1 cellular context compared by ENCODE assay signal in the genomic region with DNA sequence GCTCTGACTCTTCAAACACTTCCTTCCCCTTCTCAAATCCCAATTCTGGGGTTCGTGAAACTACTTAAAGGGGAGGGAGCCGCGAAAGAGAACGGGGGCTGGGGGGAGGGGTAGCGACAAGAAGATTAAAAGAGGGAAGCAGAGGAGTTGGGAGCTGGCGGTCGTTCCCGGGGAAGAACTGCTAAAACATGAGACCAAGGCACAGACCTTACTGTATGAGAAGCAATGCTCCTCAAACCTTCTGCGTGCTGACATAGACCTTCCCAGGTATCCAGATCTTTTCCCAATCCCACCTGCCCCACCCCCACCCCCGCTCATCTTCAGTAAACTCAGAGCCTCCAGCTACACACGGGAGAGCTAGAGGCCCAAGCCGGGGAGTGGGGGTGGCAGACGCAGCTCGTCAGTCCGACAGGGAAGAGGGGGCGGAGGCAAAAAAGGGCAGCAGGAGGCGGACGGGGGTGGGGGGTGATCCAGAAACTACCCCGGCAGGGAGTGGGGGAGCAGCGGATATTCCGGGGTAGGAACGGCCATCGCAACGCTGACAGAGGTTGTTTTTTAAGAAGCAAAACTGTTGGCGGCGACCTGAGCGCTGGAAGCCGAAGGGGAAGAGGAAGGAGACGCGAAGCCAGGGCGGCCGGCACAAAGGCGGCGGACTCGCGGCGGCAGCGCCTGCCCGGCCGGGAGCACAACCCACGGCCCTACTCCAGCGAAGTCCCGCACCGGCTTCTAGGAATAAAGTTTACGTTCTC.
A peak's percentile ranks its signal among the peaks of the same experiment; 100 is the strongest.
TF ChIP-seq lines count a peak whose summit lies in the region.

No MANE protein-coding gene starts in this region.

TF ChIP-seq in K562, 482 proteins besides CTCF, POLR2A, EP300 and RAD21 (continued from another document):
- TF ChIP-seq, protein P1, sequence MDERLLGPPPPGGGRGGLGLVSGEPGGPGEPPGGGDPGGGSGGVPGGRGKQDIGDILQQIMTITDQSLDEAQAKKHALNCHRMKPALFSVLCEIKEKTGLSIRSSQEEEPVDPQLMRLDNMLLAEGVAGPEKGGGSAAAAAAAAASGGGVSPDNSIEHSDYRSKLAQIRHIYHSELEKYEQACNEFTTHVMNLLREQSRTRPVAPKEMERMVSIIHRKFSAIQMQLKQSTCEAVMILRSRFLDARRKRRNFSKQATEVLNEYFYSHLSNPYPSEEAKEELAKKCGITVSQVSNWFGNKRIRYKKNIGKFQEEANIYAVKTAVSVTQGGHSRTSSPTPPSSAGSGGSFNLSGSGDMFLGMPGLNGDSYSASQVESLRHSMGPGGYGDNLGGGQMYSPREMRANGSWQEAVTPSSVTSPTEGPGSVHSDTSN (CRISPR knock-in tag; IDR thresholded peaks at IDR 0.05; ENCODE audit: low read depth), result no peak
- TF ChIP-seq, protein P1 (tag; conservative IDR thresholded peaks at IDR 0.05; ENCODE audit: low read depth), result peak; percentile 61
- TF ChIP-seq SRF (CRISPR knock-in tag; IDR thresholded peaks at IDR 0.05), result peak in 1 of 2 experiments; percentile 40; a peak in 1 of 4 replicates
- TF ChIP-seq ZNF316 (IDR thresholded peaks at IDR 0.05), result peak; percentile 16; the same call in 1 of the 2 replicates
- TF ChIP-seq, protein P2, sequence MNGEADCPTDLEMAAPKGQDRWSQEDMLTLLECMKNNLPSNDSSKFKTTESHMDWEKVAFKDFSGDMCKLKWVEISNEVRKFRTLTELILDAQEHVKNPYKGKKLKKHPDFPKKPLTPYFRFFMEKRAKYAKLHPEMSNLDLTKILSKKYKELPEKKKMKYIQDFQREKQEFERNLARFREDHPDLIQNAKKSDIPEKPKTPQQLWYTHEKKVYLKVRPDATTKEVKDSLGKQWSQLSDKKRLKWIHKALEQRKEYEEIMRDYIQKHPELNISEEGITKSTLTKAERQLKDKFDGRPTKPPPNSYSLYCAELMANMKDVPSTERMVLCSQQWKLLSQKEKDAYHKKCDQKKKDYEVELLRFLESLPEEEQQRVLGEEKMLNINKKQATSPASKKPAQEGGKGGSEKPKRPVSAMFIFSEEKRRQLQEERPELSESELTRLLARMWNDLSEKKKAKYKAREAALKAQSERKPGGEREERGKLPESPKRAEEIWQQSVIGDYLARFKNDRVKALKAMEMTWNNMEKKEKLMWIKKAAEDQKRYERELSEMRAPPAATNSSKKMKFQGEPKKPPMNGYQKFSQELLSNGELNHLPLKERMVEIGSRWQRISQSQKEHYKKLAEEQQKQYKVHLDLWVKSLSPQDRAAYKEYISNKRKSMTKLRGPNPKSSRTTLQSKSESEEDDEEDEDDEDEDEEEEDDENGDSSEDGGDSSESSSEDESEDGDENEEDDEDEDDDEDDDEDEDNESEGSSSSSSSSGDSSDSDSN (IDR thresholded peaks at IDR 0.05; ENCODE audit: borderline replicate concordance in 1 of 2, low read depth in 2 of 2, low read length in 2 of 2), result peak; percentile 94 to 97
- peak; percentile 82 for TF ChIP-seq SUPT5H (IDR thresholded peaks at IDR 0.05)
- TF ChIP-seq ZNF384 (IDR thresholded peaks at IDR 0.05; ENCODE audit: low read depth, low read length), result 0 out of 2 replicates have a peak, but pooled peaks have one; percentile 17
- peak; percentile 22 for TF ChIP-seq MEIS2 (IDR thresholded peaks at IDR 0.05; ENCODE audit: partially characterized antibody)
- TF ChIP-seq MYNN (IDR thresholded peaks at IDR 0.05), result peak; percentile 57; the same call in 1 of the 2 replicates
- no peak for TF ChIP-seq MYNN (CRISPR knock-in tag; IDR thresholded peaks at IDR 0.05)
- TF ChIP-seq RBBP5 (IDR thresholded peaks at IDR 0.05; ENCODE audit: borderline replicate concordance, insufficient read depth, low read length, poor library complexity, severe bottlenecking), result peak; percentile 75
- TF ChIP-seq SMARCE1 (IDR thresholded peaks at IDR 0.05), result peak; percentile 17; the same call in 1 of the 2 replicates
- TF ChIP-seq, protein P3, sequence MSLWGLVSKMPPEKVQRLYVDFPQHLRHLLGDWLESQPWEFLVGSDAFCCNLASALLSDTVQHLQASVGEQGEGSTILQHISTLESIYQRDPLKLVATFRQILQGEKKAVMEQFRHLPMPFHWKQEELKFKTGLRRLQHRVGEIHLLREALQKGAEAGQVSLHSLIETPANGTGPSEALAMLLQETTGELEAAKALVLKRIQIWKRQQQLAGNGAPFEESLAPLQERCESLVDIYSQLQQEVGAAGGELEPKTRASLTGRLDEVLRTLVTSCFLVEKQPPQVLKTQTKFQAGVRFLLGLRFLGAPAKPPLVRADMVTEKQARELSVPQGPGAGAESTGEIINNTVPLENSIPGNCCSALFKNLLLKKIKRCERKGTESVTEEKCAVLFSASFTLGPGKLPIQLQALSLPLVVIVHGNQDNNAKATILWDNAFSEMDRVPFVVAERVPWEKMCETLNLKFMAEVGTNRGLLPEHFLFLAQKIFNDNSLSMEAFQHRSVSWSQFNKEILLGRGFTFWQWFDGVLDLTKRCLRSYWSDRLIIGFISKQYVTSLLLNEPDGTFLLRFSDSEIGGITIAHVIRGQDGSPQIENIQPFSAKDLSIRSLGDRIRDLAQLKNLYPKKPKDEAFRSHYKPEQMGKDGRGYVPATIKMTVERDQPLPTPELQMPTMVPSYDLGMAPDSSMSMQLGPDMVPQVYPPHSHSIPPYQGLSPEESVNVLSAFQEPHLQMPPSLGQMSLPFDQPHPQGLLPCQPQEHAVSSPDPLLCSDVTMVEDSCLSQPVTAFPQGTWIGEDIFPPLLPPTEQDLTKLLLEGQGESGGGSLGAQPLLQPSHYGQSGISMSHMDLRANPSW (CRISPR knock-in tag; IDR thresholded peaks at IDR 0.05), result no peak
- TF ChIP-seq ERF (CRISPR knock-in tag; IDR thresholded peaks at IDR 0.05), result 0 out of 2 replicates have a peak, but pooled peaks have one; percentile 50
- peak; percentile 9 for TF ChIP-seq MBD2 (IDR thresholded peaks at IDR 0.05; ENCODE audit: borderline replicate concordance, low read depth)
- peak; percentile 18; the same call in 1 of the 2 replicates for TF ChIP-seq FOXP1 (CRISPR knock-in tag; IDR thresholded peaks at IDR 0.05)
